In genomic region chr5:141846031-141846430, GRCh38 we compare ENCODE assay signal across 11 cellular contexts. TPM values are rescaled to one million over a fixed set of nuclear protein-coding genes. Genes with fewer than 3 reads are reported as not detected.
DNase-seq lines count a peak whose midpoint lies in the region; ATAC-seq and TF ChIP-seq lines count a peak whose summit lies in the region.
"Had no signal": no experiment of that assay in that cellular context is flagged by ENCODE, and none has a peak within 500 bp of the region (broad histone marks: within the 10 kb centered on the region; RNA-seq: fewer than 3 reads in every experiment).

No MANE protein-coding gene starts in this region.

- peak; percentile 92 for DNase-seq in DMS53 (lab: John Stamatoyannopoulos, UW)
- DNase-seq in NCI-H128 (lab: John Stamatoyannopoulos, UW; ENCODE audit: unreplicated experiment): peak; percentile 63
- peak; percentile 33 for DNase-seq in astrocyte of the spinal cord (ENCODE audit: low read depth, low spot score)
- DNase-seq in midbrain (lab: John Stamatoyannopoulos, UW): peak; percentile 78
- DNase-seq in LoVo (ENCODE audit: low spot score): no peak
- DNase-seq in natural killer cell: no peak
- DNase-seq: aorta had no signal

- H3K27me3 Mint-ChIP-seq in natural killer cell (ENCODE audit: low read depth in 2 of 2): no peaks in the 10 kb centered on the region

- H3K4me1 Mint-ChIP-seq in natural killer cell: peaks cover 5 to 18% of the 10 kb centered on the region in 2 donors

- no peaks in the 10 kb centered on the region for H3K9me3 Mint-ChIP-seq in natural killer cell

- TF ChIP-seq CTCF in astrocyte of the spinal cord (IDR thresholded peaks at IDR 0.05; ENCODE audit: low read depth, low read length) (no peak), natural killer cell (IDR thresholded peaks at IDR 0.05) (no peak)

- no peak overlapping the region for H3K4me3 Mint-ChIP-seq in natural killer cell

- in situ Hi-C loops in astrocyte of the spinal cord (cut with HindIII; ENCODE audit: low sequenced_read_pairs): no loop called here

- no peaks in the 10 kb centered on the region for H3K36me3 Mint-ChIP-seq in natural killer cell

- ATAC-seq in HG03342 (IDR thresholded peaks at IDR 0.05; ENCODE audit: unreplicated experiment) (no peak), HG02678 (IDR thresholded peaks at IDR 0.05; ENCODE audit: unreplicated experiment) (no peak), natural killer cell (no peak)

- H3K27ac Mint-ChIP-seq in natural killer cell: no peak overlapping the region

- no peak overlapping the region for H3K4me3 ChIP-seq in astrocyte of the spinal cord (ENCODE audit: low read depth, low read length)
- H3K4me3 ChIP-seq: lung, SK-N-MC had no signal

- intact Hi-C loops in natural killer cell (cut with micrococcal nuclease): no loop called here

RNA-seq across cellular contexts. Expression of gene PCDH1, which starts 32.2 kb away (rescaled TPM):
- 10 to 100 TPM; 19.2 to 39.2 (median 32.1) TPM for total RNA-seq in natural killer cell

Comparison
In these comparisons a context has a peak if more than half of its experiments do, and no peak if none do; other contexts are left out.
1. DNase-seq: peak in DMS53 (single experiment), NCI-H128 (single experiment), astrocyte of the spinal cord (single experiment) and midbrain (single experiment); none in LoVo (single experiment) and natural killer cell (single experiment).